ENCODE assay signal across 10 cellular contexts in the genomic region with DNA sequence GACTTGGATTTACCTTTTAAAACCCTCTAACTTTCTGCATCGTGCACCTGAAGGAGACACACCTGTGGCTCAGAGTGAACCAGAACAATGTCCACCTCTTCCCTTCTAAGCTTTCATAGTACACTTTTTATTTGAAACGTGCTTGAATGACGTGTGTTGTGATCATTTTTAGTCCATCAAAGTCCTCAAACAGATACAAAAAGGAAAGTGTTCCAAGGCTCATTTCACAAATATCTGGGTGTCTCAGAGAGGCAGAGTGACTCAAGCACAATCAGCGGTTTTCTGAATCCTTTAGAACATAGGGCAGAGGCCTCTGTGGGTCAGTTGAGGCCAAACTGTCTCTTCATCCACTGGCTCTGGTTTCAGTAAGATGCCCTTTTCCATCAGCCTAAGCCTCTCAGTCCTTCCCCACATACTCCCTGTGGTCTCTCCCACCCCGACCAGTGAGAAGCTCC. TPM values are rescaled to one million over a fixed set of nuclear protein-coding genes. Genes with fewer than 3 reads are reported as not detected.
DNase-seq lines count a peak whose midpoint lies in the region; ATAC-seq and TF ChIP-seq lines count a peak whose summit lies in the region.
"Had no signal": no experiment of that assay in that cellular context is flagged by ENCODE, and none has a peak within 500 bp of the region (broad histone marks: within the 10 kb centered on the region; RNA-seq: fewer than 3 reads in every experiment).

No MANE protein-coding gene starts in this region.

- no peak overlapping the region for H3K27ac Mint-ChIP-seq in Caco-2 (ENCODE audit: unreplicated experiment)
- H3K27ac Mint-ChIP-seq: effector memory CD8-positive, alpha-beta T cell had no signal

- H3K36me3 Mint-ChIP-seq in Caco-2 (ENCODE audit: insufficient read depth, unreplicated experiment) = peaks cover 6% of the 10 kb centered on the region

- peaks cover 12% of the 10 kb centered on the region for H3F3A ChIP-seq in PC-3 (ENCODE audit: low read length, unreplicated experiment)

- H3K27ac ChIP-seq in PC-3 (ENCODE audit: low read length) = peak overlapping the region; percentile 95

- H3K4me3 Mint-ChIP-seq in Caco-2 (ENCODE audit: unreplicated experiment) = no peak overlapping the region
- H3K4me3 Mint-ChIP-seq: effector memory CD8-positive, alpha-beta T cell had no signal

- POLR2A ChIA-PET in Caco-2 (lab: Charles Lee) (interaction anchor here (0.7 kb wide), 3 partner anchors 250 to 467 kb away, joined by 3 to 4 read pairs (median 3); a partner anchor contains a TSS), PC-3 (lab: Charles Lee; ENCODE audit: unreplicated experiment) (interaction anchor here (0.5 to 0.6 kb wide), 2 partner anchors 355 to 543 kb away, joined by 3 to 7 read pairs; no protein-coding TSS in a partner anchor)

- no peaks in the 10 kb centered on the region for H3K79me2 ChIP-seq in PC-3 (ENCODE audit: low read length)

- CTCF ChIA-PET in Caco-2 (lab: Charles Lee) (interaction anchor here (1.0 kb wide), 1 partner anchor 362 kb away, joined by 3 read pairs; no protein-coding TSS in a partner anchor), PC-3 (lab: Charles Lee) (interaction anchor here (0.9 kb wide), 1 partner anchor 58 kb away, joined by 3 read pairs; no protein-coding TSS in a partner anchor)

- peak overlapping the region; percentile 68 for H3K4me2 ChIP-seq in PC-3 (ENCODE audit: low read length)

- no peak for TF ChIP-seq CTCF in Caco-2 (IDR thresholded peaks at IDR 0.05; ENCODE audit: insufficient read depth in 1 of 2, low read depth in 1 of 2, low read length in 1 of 2, severe bottlenecking in 1 of 2, unreplicated experiment in 1 of 2)
- no peak for TF ChIP-seq CTCF in PC-3 (conservative IDR thresholded peaks at IDR 0.05; ENCODE audit: low read depth, low read length)

- no peak for ATAC-seq in PC-3
- no peak for ATAC-seq in GM19035 (IDR thresholded peaks at IDR 0.05; ENCODE audit: unreplicated experiment)
- no peak for ATAC-seq in activated CD4-positive, CD25-positive, alpha-beta regulatory T cell treated with anti-CD3 and anti-CD28 coated beads, Interleukin-2, amount 50 U/mL, for 24 hours
- ATAC-seq in SK-N-SH treated with all-trans-retinoic acid at 6 μM for 48 hours = no peak
- ATAC-seq: effector memory CD8-positive, alpha-beta T cell had no signal

- H3K4me3 ChIP-seq in Caco-2 (ENCODE audit: low read depth, low read length) (no peak overlapping the region), PC-3 (ENCODE audit: low read length) (no peak overlapping the region)

- H3K9me3 Mint-ChIP-seq in Caco-2 (ENCODE audit: unreplicated experiment) = no peaks in the 10 kb centered on the region
- H3K9me3 Mint-ChIP-seq: effector memory CD8-positive, alpha-beta T cell had no signal

- H3K36me3 ChIP-seq in Caco-2 (ENCODE audit: control insufficient read depth, insufficient read depth, low read length) (no peaks in the 10 kb centered on the region), PC-3 (ENCODE audit: low read depth, low read length) (no peaks in the 10 kb centered on the region; the same call in 1 of the 2 replicates)

- intact Hi-C loops in Caco-2 (cut with micrococcal nuclease; ENCODE audit: unreplicated experiment) = no loop called here
- intact Hi-C loops in PC-3 (cut with micrococcal nuclease) = no loop called here

- no peaks in the 10 kb centered on the region for H3K27me3 ChIP-seq in Caco-2 (replicated peaks; ENCODE audit: control insufficient read depth, insufficient read depth, low read length)
- no peaks in the 10 kb centered on the region for H3K27me3 ChIP-seq in PC-3 (ENCODE audit: low read length)

- BruUV-seq in Caco-2 (replicated peaks; lab: Mats Ljungman, UMichigan) = TSS peak; percentile 33
- BruUV-seq in PC-3 (replicated peaks; lab: Mats Ljungman, UMichigan) = no TSS peak

- H3K27me3 Mint-ChIP-seq in Caco-2 (ENCODE audit: insufficient read depth, unreplicated experiment) = no peaks in the 10 kb centered on the region
- H3K27me3 Mint-ChIP-seq: effector memory CD8-positive, alpha-beta T cell had no signal

- H3K4me1 ChIP-seq in Caco-2 (peaks cover 59% of the 10 kb centered on the region), PC-3 (ENCODE audit: insufficient read depth, low read length) (peaks cover 65% of the 10 kb centered on the region)

- H3K9me2 ChIP-seq in PC-3 (replicated peaks; ENCODE audit: low read length) = no peaks in the 10 kb centered on the region

- DNase-seq in Caco-2 (no peak), PC-3 (peak; percentile 47), fibroblast of gingiva (ENCODE audit: low read depth) (peak; percentile 52), renal cortical epithelial cell (ENCODE audit: low read depth) (peak; percentile 83), hypothalamus (lab: John Stamatoyannopoulos, UW) (no peak)
- DNase-seq: effector memory CD8-positive, alpha-beta T cell; NCI-H446 treated with DMSO at 0.1 percent for 48 hours had no signal

- H3K4me1 Mint-ChIP-seq in Caco-2 (ENCODE audit: low read depth, unreplicated experiment) = peaks cover 37% of the 10 kb centered on the region

- H2AFZ ChIP-seq in PC-3 (ENCODE audit: low read length) = no peak overlapping the region

- H3K9me3 ChIP-seq in Caco-2 (no peaks in the 10 kb centered on the region), PC-3 (ENCODE audit: low read length) (no peaks in the 10 kb centered on the region)

- no peaks in the 10 kb centered on the region for H4K20me1 ChIP-seq in PC-3 (ENCODE audit: low read length)

- H3K9ac ChIP-seq in PC-3 (ENCODE audit: low read length) = peak overlapping the region; percentile 71

TF ChIP-seq in SK-N-SH treated with all-trans-retinoic acid at 6 μM for 48 hours, 23 proteins besides CTCF, POLR2A, EP300 and RAD21:
- TF ChIP-seq ZNF8 (CRISPR knock-in tag; IDR thresholded peaks at IDR 0.05) (no peak), BACH2 (CRISPR knock-in tag; IDR thresholded peaks at IDR 0.05; ENCODE audit: borderline replicate concordance) (no peak), ISL1 (CRISPR knock-in tag; IDR thresholded peaks at IDR 0.05) (no peak), ZFP3 (CRISPR knock-in tag; IDR thresholded peaks at IDR 0.05) (no peak)
- TF ChIP-seq, protein P1, sequence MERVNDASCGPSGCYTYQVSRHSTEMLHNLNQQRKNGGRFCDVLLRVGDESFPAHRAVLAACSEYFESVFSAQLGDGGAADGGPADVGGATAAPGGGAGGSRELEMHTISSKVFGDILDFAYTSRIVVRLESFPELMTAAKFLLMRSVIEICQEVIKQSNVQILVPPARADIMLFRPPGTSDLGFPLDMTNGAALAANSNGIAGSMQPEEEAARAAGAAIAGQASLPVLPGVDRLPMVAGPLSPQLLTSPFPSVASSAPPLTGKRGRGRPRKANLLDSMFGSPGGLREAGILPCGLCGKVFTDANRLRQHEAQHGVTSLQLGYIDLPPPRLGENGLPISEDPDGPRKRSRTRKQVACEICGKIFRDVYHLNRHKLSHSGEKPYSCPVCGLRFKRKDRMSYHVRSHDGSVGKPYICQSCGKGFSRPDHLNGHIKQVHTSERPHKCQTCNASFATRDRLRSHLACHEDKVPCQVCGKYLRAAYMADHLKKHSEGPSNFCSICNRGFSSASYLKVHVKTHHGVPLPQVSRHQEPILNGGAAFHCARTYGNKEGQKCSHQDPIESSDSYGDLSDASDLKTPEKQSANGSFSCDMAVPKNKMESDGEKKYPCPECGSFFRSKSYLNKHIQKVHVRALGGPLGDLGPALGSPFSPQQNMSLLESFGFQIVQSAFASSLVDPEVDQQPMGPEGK (CRISPR knock-in tag; IDR thresholded peaks at IDR 0.05; ENCODE audit: borderline replicate concordance) = no peak
- TF ChIP-seq, protein P2, sequence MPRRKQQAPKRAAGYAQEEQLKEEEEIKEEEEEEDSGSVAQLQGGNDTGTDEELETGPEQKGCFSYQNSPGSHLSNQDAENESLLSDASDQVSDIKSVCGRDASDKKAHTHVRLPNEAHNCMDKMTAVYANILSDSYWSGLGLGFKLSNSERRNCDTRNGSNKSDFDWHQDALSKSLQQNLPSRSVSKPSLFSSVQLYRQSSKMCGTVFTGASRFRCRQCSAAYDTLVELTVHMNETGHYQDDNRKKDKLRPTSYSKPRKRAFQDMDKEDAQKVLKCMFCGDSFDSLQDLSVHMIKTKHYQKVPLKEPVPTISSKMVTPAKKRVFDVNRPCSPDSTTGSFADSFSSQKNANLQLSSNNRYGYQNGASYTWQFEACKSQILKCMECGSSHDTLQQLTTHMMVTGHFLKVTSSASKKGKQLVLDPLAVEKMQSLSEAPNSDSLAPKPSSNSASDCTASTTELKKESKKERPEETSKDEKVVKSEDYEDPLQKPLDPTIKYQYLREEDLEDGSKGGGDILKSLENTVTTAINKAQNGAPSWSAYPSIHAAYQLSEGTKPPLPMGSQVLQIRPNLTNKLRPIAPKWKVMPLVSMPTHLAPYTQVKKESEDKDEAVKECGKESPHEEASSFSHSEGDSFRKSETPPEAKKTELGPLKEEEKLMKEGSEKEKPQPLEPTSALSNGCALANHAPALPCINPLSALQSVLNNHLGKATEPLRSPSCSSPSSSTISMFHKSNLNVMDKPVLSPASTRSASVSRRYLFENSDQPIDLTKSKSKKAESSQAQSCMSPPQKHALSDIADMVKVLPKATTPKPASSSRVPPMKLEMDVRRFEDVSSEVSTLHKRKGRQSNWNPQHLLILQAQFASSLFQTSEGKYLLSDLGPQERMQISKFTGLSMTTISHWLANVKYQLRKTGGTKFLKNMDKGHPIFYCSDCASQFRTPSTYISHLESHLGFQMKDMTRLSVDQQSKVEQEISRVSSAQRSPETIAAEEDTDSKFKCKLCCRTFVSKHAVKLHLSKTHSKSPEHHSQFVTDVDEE (CRISPR knock-in tag; IDR thresholded peaks at IDR 0.05) = no peak
TF ChIP-seq in SK-N-SH treated with all-trans-retinoic acid at 6 μM for 48 hours: peak in this region for 0.

RNA-seq across cellular contexts. Expression of a gene that starts 49.7 kb away (rescaled TPM):
- 131 and 137 TPM in 2 replicates for total RNA-seq in Caco-2 (2022)
- 45.2 and 48.0 TPM in 2 replicates for total RNA-seq in PC-3 (2014; rRNA removed)
- total RNA-seq in renal cortical epithelial cell = 90.5 and 98.9 TPM in 2 replicates

Comparison
In these comparisons a context has a peak if more than half of its experiments do, and no peak if none do; other contexts are left out.
1. DNase-seq: peak in PC-3 (single experiment), fibroblast of gingiva (single experiment) and renal cortical epithelial cell (single experiment); none in Caco-2 (0 of 2) and hypothalamus (0 of 51).